ENCODE assay signal across 19 cellular contexts in the genomic region with DNA sequence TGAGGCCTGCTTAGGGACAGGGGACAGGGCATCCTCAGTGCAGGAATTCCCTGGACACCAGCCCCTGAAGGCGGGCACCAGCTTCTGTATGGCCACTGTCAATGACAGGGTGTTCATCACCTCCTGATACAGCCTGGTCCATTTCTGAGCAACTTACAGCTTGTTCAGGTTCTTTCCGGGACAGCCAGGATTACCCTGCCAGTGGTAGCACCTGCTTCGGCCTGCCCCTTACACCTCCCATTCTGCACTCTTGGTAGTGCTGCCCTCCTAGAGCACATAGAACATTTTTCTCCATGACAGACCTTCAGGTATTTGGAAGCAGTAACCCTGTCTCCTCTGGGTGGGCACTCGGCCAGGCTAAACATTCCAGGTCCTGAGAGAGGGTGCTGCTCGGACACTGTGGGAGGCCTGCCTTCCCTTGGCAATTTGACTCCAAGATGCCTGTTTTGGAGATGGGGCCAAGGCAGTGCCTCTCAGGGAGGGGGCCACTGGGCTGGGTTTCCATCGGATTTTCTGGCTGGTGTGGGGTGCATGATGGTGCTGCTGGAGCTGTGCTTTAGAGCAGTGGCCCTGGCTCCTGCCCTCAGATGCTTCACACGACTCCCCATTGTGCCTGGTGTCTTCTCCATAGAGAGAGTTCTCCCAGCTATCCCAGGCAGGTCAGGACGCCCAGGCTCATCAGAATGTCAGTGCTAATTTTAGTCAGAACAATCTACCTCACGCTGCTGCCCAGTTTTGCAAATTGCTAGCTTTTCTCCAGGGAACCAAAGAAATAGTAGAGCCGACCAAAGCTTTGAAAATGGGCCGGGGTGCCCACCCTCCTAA. TPM values are rescaled to one million over a fixed set of nuclear protein-coding genes. Genes with fewer than 3 reads are reported as not detected.
A peak's percentile ranks its signal among the peaks of the same experiment; 100 is the strongest.
DNase-seq lines count a peak whose midpoint lies in the region; ATAC-seq and TF ChIP-seq lines count a peak whose summit lies in the region.
"Had no signal": no experiment of that assay in that cellular context is flagged by ENCODE, and none has a peak within 500 bp of the region (broad histone marks: within the 10 kb centered on the region; RNA-seq: fewer than 3 reads in every experiment).

No MANE protein-coding gene starts in this region.

- TF ChIP-seq CTCF in endothelial cell (IDR thresholded peaks at IDR 0.05; ENCODE audit: unreplicated experiment) (no peak), nephron progenitor cell (IDR thresholded peaks at IDR 0.05) (no peak)

- H3K36me3 Mint-ChIP-seq in endothelial cell (ENCODE audit: low read depth, unreplicated experiment), result peaks cover 6% of the 10 kb centered on the region
- H3K36me3 Mint-ChIP-seq in nephron progenitor cell (ENCODE audit: low read depth), result peaks cover 22% of the 10 kb centered on the region

- H3K27ac Mint-ChIP-seq in endothelial cell (ENCODE audit: unreplicated experiment) (no peak overlapping the region), nephron progenitor cell (no peak overlapping the region)
- H3K27ac Mint-ChIP-seq: CD8-positive, alpha-beta T cell; stimulated activated naive CD8-positive, alpha-beta T cell treated with anti-CD3 and anti-CD28 coated beads, Interleukin-15, Interleukin-2, amounts not matched to agents 100 ng/mL and 50 ng/mL, for 24 hours had no signal

- no peak for ATAC-seq in GM19395 (IDR thresholded peaks at IDR 0.05; ENCODE audit: unreplicated experiment)
- ATAC-seq: CD8-positive, alpha-beta T cell; left colon; psoas muscle had no signal

- H3K4me1 Mint-ChIP-seq in endothelial cell (ENCODE audit: unreplicated experiment) (peaks cover 11% of the 10 kb centered on the region), nephron progenitor cell (peaks cover 64% of the 10 kb centered on the region)

- H3K4me3 Mint-ChIP-seq in endothelial cell (ENCODE audit: unreplicated experiment) (peak overlapping the region; percentile 34), nephron progenitor cell (peak overlapping the region; percentile 83)
- H3K4me3 Mint-ChIP-seq: CD8-positive, alpha-beta T cell; stimulated activated naive CD8-positive, alpha-beta T cell treated with anti-CD3 and anti-CD28 coated beads, Interleukin-15, Interleukin-2, amounts not matched to agents 100 ng/mL and 50 ng/mL, for 24 hours had no signal

- H3K27me3 Mint-ChIP-seq in endothelial cell (ENCODE audit: unreplicated experiment), result peaks cover 13% of the 10 kb centered on the region
- H3K27me3 Mint-ChIP-seq in nephron progenitor cell (ENCODE audit: low read depth, poor library complexity), result peaks cover 8% of the 10 kb centered on the region

- H3K9me3 Mint-ChIP-seq in endothelial cell (ENCODE audit: unreplicated experiment), result no peaks in the 10 kb centered on the region
- no peaks in the 10 kb centered on the region for H3K9me3 Mint-ChIP-seq in nephron progenitor cell
- H3K9me3 Mint-ChIP-seq: CD8-positive, alpha-beta T cell; stimulated activated naive CD8-positive, alpha-beta T cell treated with anti-CD3 and anti-CD28 coated beads, Interleukin-15, Interleukin-2, amounts not matched to agents 100 ng/mL and 50 ng/mL, for 24 hours had no signal

- DNase-seq in Caki2 (ENCODE audit: low read depth) (peak; percentile 12), M059J (ENCODE audit: low read depth) (peak; percentile 50), endothelial cell (ENCODE audit: low spot score) (no peak), nephron progenitor cell (no peak), NCI-H446 treated with DMSO at 0.1 percent for 48 hours (lab: John Stamatoyannopoulos, UW) (no peak), SW480 (ENCODE audit: low spot score) (no peak), mesenteric fat pad (ENCODE audit: low spot score) (no peak)
- DNase-seq: activated CD4-positive, alpha-beta T cell treated with anti-CD3 and anti-CD28 coated beads for 4 hours; activated CD8-positive, alpha-beta memory T cell treated with anti-CD3 and anti-CD28 coated beads, Interleukin-2, amount 50 U/mL, for 4 hours; activated gamma-delta T cell treated with Interleukin-2 at 50 U/mL for 16 hours; CD8-positive, alpha-beta T cell; left colon; psoas muscle; SHP77 treated with DMSO at 0.1 percent for 48 hours had no signal

- in situ Hi-C loops in Caki2 (cut with HindIII; ENCODE audit: low pct_unique_long_range_greater_than_20kb, low sequenced_read_pairs), result no loop called here

RNA-seq across cellular contexts. Expression of a gene that starts 1.2 kb away (rescaled TPM):
- total RNA-seq in Caki2 (2014; rRNA removed; shearing (Covaris generic); ENCODE audit: low replicate concordance), result not detected in 2 replicates
- not detected in 2 replicates for total RNA-seq in M059J (2014; rRNA removed; shearing (Covaris generic))
- total RNA-seq in endothelial cell (ENCODE audit: unreplicated experiment) (0.87 TPM), mesenteric fat pad (not detected)
- total RNA-seq: CD8-positive, alpha-beta T cell; left colon; LHCN-M2 had no signal

RNA-seq across cellular contexts. Expression of a gene that starts 4.4 kb away (rescaled TPM):
- 191 and 216 TPM in 2 replicates for total RNA-seq in Caki2 (2014; rRNA removed; shearing (Covaris generic); ENCODE audit: low replicate concordance)
- 164 and 233 TPM in 2 replicates for total RNA-seq in M059J (2014; rRNA removed; shearing (Covaris generic))
- 174 TPM for total RNA-seq in endothelial cell (ENCODE audit: unreplicated experiment)
- 164 TPM for total RNA-seq in mesenteric fat pad

RNA-seq across cellular contexts. Expression of a gene that starts 21.5 kb away (rescaled TPM):
- total RNA-seq in Caki2 (2014; rRNA removed; shearing (Covaris generic); ENCODE audit: low replicate concordance), result 0.67 and 2.8 TPM in 2 replicates
- total RNA-seq in M059J (2014; rRNA removed; shearing (Covaris generic)), result 1.6 TPM in 2 replicates
- total RNA-seq in endothelial cell (ENCODE audit: unreplicated experiment) (not detected), mesenteric fat pad (0.51 TPM)
- total RNA-seq: CD8-positive, alpha-beta T cell; dermis microvascular lymphatic vessel endothelial cell; hepatocyte; psoas muscle had no signal

RNA-seq across cellular contexts. Expression of a gene that starts 22.3 kb away (rescaled TPM):
- 4.2 and 15.9 TPM in 2 replicates for total RNA-seq in Caki2 (2014; rRNA removed; shearing (Covaris generic); ENCODE audit: low replicate concordance)
- 24.2 and 32.7 TPM in 2 replicates for total RNA-seq in M059J (2014; rRNA removed; shearing (Covaris generic))
- 114 TPM for total RNA-seq in endothelial cell (ENCODE audit: unreplicated experiment)
- total RNA-seq in mesenteric fat pad, result 64.9 TPM

RNA-seq across cellular contexts. Expression of a gene that starts 35.9 kb away (rescaled TPM):
- total RNA-seq in Caki2 (2014; rRNA removed; shearing (Covaris generic); ENCODE audit: low replicate concordance), result not detected in 2 replicates
- total RNA-seq in M059J (2014; rRNA removed; shearing (Covaris generic)), result 0.20 TPM in 1 of 2 replicates, not detected in the other
- total RNA-seq in endothelial cell (ENCODE audit: unreplicated experiment) (not detected), mesenteric fat pad (not detected)
- total RNA-seq: CD8-positive, alpha-beta T cell; left colon; LHCN-M2 had no signal

Comparison
In these comparisons a context has a peak if more than half of its experiments do, and no peak if none do; other contexts are left out.
1. DNase-seq: peak in Caki2 (single experiment) and M059J (single experiment); none in endothelial cell (single experiment), nephron progenitor cell (single experiment), NCI-H446 treated with DMSO at 0.1 percent for 48 hours (single experiment), SW480 (single experiment) and mesenteric fat pad (single experiment).